ENCODE assay signal across 9 cellular contexts in genomic region chr3:169661567-169662214, GRCh38. TPM values are rescaled to one million over a fixed set of nuclear protein-coding genes. Genes with fewer than 3 reads are reported as not detected.
DNase-seq lines count a peak whose midpoint lies in the region; ATAC-seq, FAIRE-seq and TF ChIP-seq lines count a peak whose summit lies in the region.
"Had no signal": no experiment of that assay in that cellular context is flagged by ENCODE, and none has a peak within 500 bp of the region (broad histone marks: within the 10 kb centered on the region; RNA-seq: fewer than 3 reads in every experiment).

No MANE protein-coding gene starts in this region.

- no peaks in the 10 kb centered on the region for H3K27me3 ChIP-seq in bronchial epithelial cell (ENCODE audit: control insufficient read depth, insufficient read depth, low read length)
- peaks cover 0 to 95% (median 37%) of the 10 kb centered on the region in 3 donors for H3K27me3 ChIP-seq in stomach

- no peak for FAIRE-seq in bronchial epithelial cell (lab: Jason Lieb, UNC)
- FAIRE-seq: GM18507 had no signal

- H3K4me3 Mint-ChIP-seq in activated T-cell treated with anti-CD3 and anti-CD28 coated beads, Interleukin-2, amount 50 U/mL, for 24 hours: peak overlapping the region; percentile 73

- peak overlapping the region; percentile 79 for H3K4me3 ChIP-seq in bronchial epithelial cell (ENCODE audit: low read depth, low read length)
- peak overlapping the region; percentile 63 to 82 (median 74) for H3K4me3 ChIP-seq in stomach

- ATAC-seq in HG02870 (IDR thresholded peaks at IDR 0.05; ENCODE audit: unreplicated experiment) (peak; percentile 3), HG02759 (IDR thresholded peaks at IDR 0.05; ENCODE audit: unreplicated experiment) (no peak)

- 0 to 1% (median 1%) methylated on average over 34 to 44 of the region's 44 CpGs for WGBS in stomach, 5 donors

- H3K9me3 ChIP-seq in stomach: no peaks in the 10 kb centered on the region

- peaks cover 19 to 84% (median 49%) of the 10 kb centered on the region in 4 donors for H3K4me1 ChIP-seq in stomach

- H3K4me1 Mint-ChIP-seq in activated T-cell treated with anti-CD3 and anti-CD28 coated beads, Interleukin-2, amount 50 U/mL, for 24 hours (ENCODE audit: low read depth): peaks cover 49% of the 10 kb centered on the region

- intact Hi-C loops in stomach (cut with DNase I; ENCODE audit: low total_unique reads): loop anchor here (5.0 kb wide), 1 partner anchor 514 kb away; no protein-coding TSS in a partner anchor

- DNase-seq in activated T-cell treated with anti-CD3 and anti-CD28 coated beads, Interleukin-2, amount 50 U/mL, for 24 hours: peak; percentile 53
- no peak for DNase-seq in activated T-cell treated with anti-CD3 and anti-CD28 coated beads, Interleukin-2, amount 50 U/mL, for 1 hour
- DNase-seq in NCI-H69 (lab: John Stamatoyannopoulos, UW) (peak; percentile 91), bronchial epithelial cell (ENCODE audit: low read depth) (peak; percentile 47), kidney tubule cell (ENCODE audit: low spot score) (peak; percentile 59), stomach (peak; percentile 60)

- TF ChIP-seq EP300 in stomach (IDR thresholded peaks at IDR 0.05): no peak

- peak overlapping the region; percentile 93 to 97 (median 95) for H3K27ac ChIP-seq in stomach

- TF ChIP-seq CTCF in bronchial epithelial cell (IDR thresholded peaks at IDR 0.05; ENCODE audit: insufficient read depth, low read length, severe bottlenecking) (no peak), stomach (IDR thresholded peaks at IDR 0.05) (no peak)

- TF ChIP-seq POLR2A in stomach (IDR thresholded peaks at IDR 0.05): no peak

- no peak overlapping the region for H3K27ac Mint-ChIP-seq in activated T-cell treated with anti-CD3 and anti-CD28 coated beads, Interleukin-2, amount 50 U/mL, for 24 hours

- peaks cover under 1% of the 10 kb centered on the region for H3K9me3 Mint-ChIP-seq in activated T-cell treated with anti-CD3 and anti-CD28 coated beads, Interleukin-2, amount 50 U/mL, for 24 hours

- peaks cover 91% of the 10 kb centered on the region for H3K27me3 Mint-ChIP-seq in activated T-cell treated with anti-CD3 and anti-CD28 coated beads, Interleukin-2, amount 50 U/mL, for 24 hours

- no peaks in the 10 kb centered on the region for H3K36me3 ChIP-seq in bronchial epithelial cell (ENCODE audit: control insufficient read depth, insufficient read depth, low read length)
- H3K36me3 ChIP-seq in stomach: no peaks in the 10 kb centered on the region

- no peaks in the 10 kb centered on the region for H3K36me3 Mint-ChIP-seq in activated T-cell treated with anti-CD3 and anti-CD28 coated beads, Interleukin-2, amount 50 U/mL, for 24 hours (ENCODE audit: low read depth)

RNA-seq across cellular contexts. Expression of gene MECOM, which starts 1.8 kb away (rescaled TPM):
- total RNA-seq in bronchial epithelial cell (7.6 and 10.6 TPM in 2 replicates), stomach (100 to 1,000 TPM in 4 of 5 donors, 10 to 100 TPM in 1; 35.3 to 379 (median 246) TPM)
- 10 to 100 TPM; 28.6 to 45.9 (median 39.1) TPM for polyA plus RNA-seq in stomach
